14 cellular contexts compared by ENCODE assay signal in the genomic region with DNA sequence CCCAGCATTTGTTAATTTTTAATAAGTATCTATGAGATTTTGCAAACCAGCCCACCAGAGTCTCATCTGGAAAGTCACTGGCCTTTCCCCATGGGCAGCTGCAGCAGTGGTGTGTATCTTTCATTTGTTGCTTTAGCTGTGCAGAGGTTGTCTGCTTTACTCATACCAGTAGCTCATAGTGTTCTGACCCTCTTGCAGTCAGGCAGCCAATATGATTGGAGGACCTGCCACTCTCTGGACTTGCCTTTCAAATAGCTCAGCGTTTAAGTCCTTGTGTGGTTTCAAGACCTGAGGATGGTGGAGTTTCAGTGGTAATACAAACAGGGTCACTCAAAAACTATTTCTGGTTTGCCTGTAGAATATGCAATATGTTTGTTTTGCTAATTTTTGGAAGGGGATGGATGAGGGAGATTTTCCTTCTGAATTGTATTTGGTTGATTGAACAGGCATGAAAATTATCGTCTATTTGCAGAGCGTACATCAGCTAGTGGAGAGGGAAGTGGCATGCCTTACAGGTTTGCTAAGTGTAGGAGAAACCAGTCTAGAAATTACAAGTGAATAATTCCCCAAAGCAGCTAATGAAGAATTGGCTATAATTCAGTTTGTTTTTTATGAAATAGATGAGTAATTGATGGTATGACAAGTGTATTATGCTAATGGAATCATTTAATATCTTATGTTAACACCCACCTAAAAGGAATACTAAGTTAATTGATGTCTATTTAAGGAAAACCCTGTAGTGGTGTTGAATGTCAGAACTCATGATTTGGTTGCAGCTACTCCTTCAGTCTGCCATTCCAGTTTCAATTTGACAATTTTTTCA. TPM values are rescaled to one million over a fixed set of nuclear protein-coding genes. Genes with fewer than 3 reads are reported as not detected.
DNase-seq lines count a peak whose midpoint lies in the region; ATAC-seq and TF ChIP-seq lines count a peak whose summit lies in the region.
"Had no signal": no experiment of that assay in that cellular context is flagged by ENCODE, and none has a peak within 500 bp of the region (broad histone marks: within the 10 kb centered on the region; RNA-seq: fewer than 3 reads in every experiment).

No MANE protein-coding gene starts in this region.

- intact Hi-C loops in esophagus muscularis mucosa (cut with DNase I): no loop called here

- no peak for TF ChIP-seq CTCF in esophagus muscularis mucosa (IDR thresholded peaks at IDR 0.05)

- no peaks in the 10 kb centered on the region for H3K9me3 ChIP-seq in esophagus muscularis mucosa
- H3K9me3 ChIP-seq: sigmoid colon had no signal

- H3K36me3 Mint-ChIP-seq in T-helper 2 cell treated with Interferon-gamma antibody and Interleukin-4, amounts not matched to agents 5 μg/mL and 100 μg/mL, for 36 hours (ENCODE audit: low read depth): peaks cover 23% of the 10 kb centered on the region

- peaks cover 0 to 60% (median 17%) of the 10 kb centered on the region in 4 donors for H3K36me3 ChIP-seq in esophagus muscularis mucosa

- H3K9me3 Mint-ChIP-seq in T-helper 2 cell treated with Interferon-gamma antibody and Interleukin-4, amounts not matched to agents 5 μg/mL and 100 μg/mL, for 36 hours: no peaks in the 10 kb centered on the region

- no peak overlapping the region for H3K4me3 ChIP-seq in esophagus muscularis mucosa
- H3K4me3 ChIP-seq: sigmoid colon had no signal

- H3K27me3 ChIP-seq in esophagus muscularis mucosa: no peaks in the 10 kb centered on the region
- H3K27me3 ChIP-seq: sigmoid colon had no signal

- ATAC-seq in GM18511 (IDR thresholded peaks at IDR 0.05; ENCODE audit: unreplicated experiment): peak; percentile 99
- peak; percentile 98 for ATAC-seq in GM19397 (IDR thresholded peaks at IDR 0.05; ENCODE audit: unreplicated experiment)
- ATAC-seq in HG02870 (IDR thresholded peaks at IDR 0.05; ENCODE audit: unreplicated experiment): peak; percentile 99
- peak; percentile 100 for ATAC-seq in HG03565 (IDR thresholded peaks at IDR 0.05; ENCODE audit: unreplicated experiment)
- no peak for ATAC-seq in left lobe of liver

- 91% methylated on average over 3 of the region's 3 CpGs for WGBS in esophagus muscularis mucosa

- no peak overlapping the region for H3K27ac ChIP-seq in esophagus muscularis mucosa (replicated peaks in 1 of 4)
- H3K27ac ChIP-seq: sigmoid colon had no signal

- H3K27me3 Mint-ChIP-seq in T-helper 2 cell treated with Interferon-gamma antibody and Interleukin-4, amounts not matched to agents 5 μg/mL and 100 μg/mL, for 36 hours (ENCODE audit: low read depth): no peaks in the 10 kb centered on the region

- no peaks in the 10 kb centered on the region for H3K4me1 Mint-ChIP-seq in T-helper 2 cell treated with Interferon-gamma antibody and Interleukin-4, amounts not matched to agents 5 μg/mL and 100 μg/mL, for 36 hours (ENCODE audit: low read depth)

- no peak for TF ChIP-seq POLR2A in esophagus muscularis mucosa (IDR thresholded peaks at IDR 0.05; ENCODE audit: low read depth)

- no peak overlapping the region for H3K27ac Mint-ChIP-seq in T-helper 2 cell treated with Interferon-gamma antibody and Interleukin-4, amounts not matched to agents 5 μg/mL and 100 μg/mL, for 36 hours

- no peaks in the 10 kb centered on the region for H3K4me1 ChIP-seq in esophagus muscularis mucosa
- H3K4me1 ChIP-seq: sigmoid colon had no signal

- no peak for DNase-seq in esophagus muscularis mucosa (ENCODE audit: extremely low spot score)
- DNase-seq in T-helper 2 cell treated with Interferon-gamma antibody and Interleukin-4, amounts not matched to agents 5 μg/mL and 100 μg/mL, for 36 hours (ENCODE audit: low spot score): no peak
- DNase-seq in NCI-H146 treated with DMSO at 0.1 percent for 48 hours (lab: John Stamatoyannopoulos, UW; ENCODE audit: unreplicated experiment): no peak
- DNase-seq in left lobe of liver (ENCODE audit: low spot score): no peak
- DNase-seq: DMS79; effector CD8-positive, alpha-beta T cell; hippocampal formation; NCI-H1105; sigmoid colon; T1000 had no signal

- TF ChIP-seq EP300 in esophagus muscularis mucosa (IDR thresholded peaks at IDR 0.05): no peak

- no peak overlapping the region for H3K4me3 Mint-ChIP-seq in T-helper 2 cell treated with Interferon-gamma antibody and Interleukin-4, amounts not matched to agents 5 μg/mL and 100 μg/mL, for 36 hours

RNA-seq across cellular contexts. Expression of a gene that starts 8.9 kb away (rescaled TPM):
- 10 to 100 TPM in 1 of 4 donors, 1 to 10 TPM in 3; 9.4 to 15.7 (median 10.0) TPM for total RNA-seq in esophagus muscularis mucosa
- 3.0 TPM for total RNA-seq in left lobe of liver

RNA-seq across cellular contexts. Expression of a gene that starts 55.4 kb away (rescaled TPM):
- total RNA-seq in esophagus muscularis mucosa (10 to 100 TPM in 1 of 4 donors, 1 to 10 TPM in 3; 5.8 to 11.7 (median 9.5) TPM), left lobe of liver (0.05 TPM)
